In genomic region chr7:81235896-81236479, GRCh38 we compare ENCODE assay signal across 34 cellular contexts.
"Had no signal": no experiment of that assay in that cellular context is flagged by ENCODE, and none has a peak within 500 bp of the region (broad histone marks: within the 10 kb centered on the region; RNA-seq: fewer than 3 reads in every experiment).

No MANE protein-coding gene starts in this region.

- H3K4me1 ChIP-seq: Peyer's patch had no signal

- H3K4me3 ChIP-seq: Peyer's patch had no signal

- H3K9me3 Mint-ChIP-seq: activated B cell treated with CpG ODN at 0.5 μM for 24 hours; activated naive CD4-positive, alpha-beta T cell treated with anti-CD3 and anti-CD28 coated beads, Interleukin-2, amount 10 ng/mL, durations not matched to agents 7 days and 5 days; activated naive CD8-positive, alpha-beta T cell treated with anti-CD3 and anti-CD28 coated beads, Interleukin-2, amount 50 U/mL, for 24 hours; brain had no signal

- H3K4me3 Mint-ChIP-seq: activated B cell treated with CpG ODN at 0.5 μM for 24 hours; activated CD4-positive, alpha-beta memory T cell treated with anti-CD3 and anti-CD28 coated beads for 36 hours; activated naive CD4-positive, alpha-beta T cell treated with anti-CD3 and anti-CD28 coated beads, Interleukin-2, amount 10 ng/mL, durations not matched to agents 7 days and 5 days; activated naive CD8-positive, alpha-beta T cell; activated naive CD8-positive, alpha-beta T cell treated with anti-CD3 and anti-CD28 coated beads, Interleukin-2, amount 50 U/mL, for 24 hours; activated T-cell treated with anti-CD3 and anti-CD28 coated beads, Interleukin-2, amount 50 U/mL, for 4 hours; activated T-helper 1 cell treated with anti-CD3 and anti-CD28 coated beads, Interleukin-12 subunit alpha, Interleukin-12 subunit beta, Interleukin-2, Interleukin-4 antibody, amounts not matched to agents 30 ng/mL and 10 ng/mL and 1 ng/mL, durations not matched to agents 14 hours and 24 hours and 36 hours; brain had no signal

- H3K4me1 Mint-ChIP-seq: activated B cell treated with CpG ODN at 0.5 μM for 24 hours; activated naive CD4-positive, alpha-beta T cell treated with anti-CD3 and anti-CD28 coated beads, Interleukin-2, amount 10 ng/mL, durations not matched to agents 7 days and 5 days; activated naive CD8-positive, alpha-beta T cell treated with anti-CD3 and anti-CD28 coated beads, Interleukin-2, amount 50 U/mL, for 24 hours had no signal

- H3K36me3 Mint-ChIP-seq: activated CD4-positive, alpha-beta memory T cell treated with anti-CD3 and anti-CD28 coated beads for 36 hours; activated naive CD4-positive, alpha-beta T cell treated with anti-CD3 and anti-CD28 coated beads, Interleukin-2, amount 10 ng/mL, durations not matched to agents 7 days and 5 days; activated naive CD8-positive, alpha-beta T cell; brain had no signal

- H3K27me3 ChIP-seq: Peyer's patch had no signal

- DNase-seq: activated B cell treated with CpG ODN at 0.5 μM for 24 hours; activated CD4-positive, alpha-beta memory T cell treated with anti-CD3 and anti-CD28 coated beads for 36 hours; activated CD4-positive, alpha-beta T cell treated with anti-CD3 and anti-CD28 coated beads for 4 hours; activated CD4-positive, alpha-beta T cell treated with anti-CD3 and anti-CD28 coated beads, Interleukin-2, amount 50 U/mL, for 1 hour; activated CD4-positive, CD25-positive, alpha-beta regulatory T cell treated with anti-CD3 and anti-CD28 coated beads, Interleukin-2, amount 50 U/mL, for 72 hours; activated CD8-positive, alpha-beta memory T cell treated with anti-CD3 and anti-CD28 coated beads, Interleukin-2, amount 50 U/mL, for 4 hours; activated gamma-delta T cell treated with Interleukin-2 at 50 U/mL for 16 hours; activated naive CD4-positive, alpha-beta T cell treated with anti-CD3 and anti-CD28 coated beads, Interleukin-2, amount 10 ng/mL, durations not matched to agents 7 days and 5 days; activated naive CD8-positive, alpha-beta T cell treated with anti-CD3 and anti-CD28 coated beads, Interleukin-2, amount 50 U/mL, for 24 hours; activated T-cell treated with anti-CD3 and anti-CD28 coated beads for 4 hours; activated T-cell treated with anti-CD3 and anti-CD28 coated beads, Interleukin-2, amount 50 U/mL, for 4 hours; anterior cingulate cortex; caudate nucleus; cerebellar nuclear complex; MM.1S; MV-4-11; NCI-H1092; NCI-H1417 treated with DMSO at 0.1 percent for 48 hours; NCI-H187 treated with DMSO at 0.1 percent for 48 hours; NCI-H2081; NCI-H345; NCI-H524 treated with DMSO at 0.1 percent for 48 hours; Peyer's patch; RPMI8226; SHP77 treated with DMSO at 0.1 percent for 48 hours; SW 1271; T-helper 1 cell; T-helper 2 cell; T-helper 9 cell had no signal

- FAIRE-seq: bronchial epithelial cell had no signal

- H3K27ac ChIP-seq: Peyer's patch, VCaP had no signal

- H3K27me3 Mint-ChIP-seq: activated B cell treated with CpG ODN at 0.5 μM for 24 hours; activated CD4-positive, alpha-beta memory T cell treated with anti-CD3 and anti-CD28 coated beads for 36 hours; activated naive CD4-positive, alpha-beta T cell treated with anti-CD3 and anti-CD28 coated beads, Interleukin-2, amount 10 ng/mL, durations not matched to agents 7 days and 5 days; activated naive CD8-positive, alpha-beta T cell; activated naive CD8-positive, alpha-beta T cell treated with anti-CD3 and anti-CD28 coated beads, Interleukin-2, amount 50 U/mL, for 24 hours had no signal

- H3K9me3 ChIP-seq: Peyer's patch had no signal

- ATAC-seq: activated naive CD8-positive, alpha-beta T cell treated with anti-CD3 and anti-CD28 coated beads, Interleukin-2, amount 50 U/mL, for 24 hours; activated T-cell treated with anti-CD3 and anti-CD28 coated beads, Interleukin-2, amount 50 U/mL, for 4 hours had no signal

- H3K27ac Mint-ChIP-seq: activated B cell treated with CpG ODN at 0.5 μM for 24 hours; activated CD4-positive, alpha-beta memory T cell treated with anti-CD3 and anti-CD28 coated beads for 36 hours; activated naive CD4-positive, alpha-beta T cell treated with anti-CD3 and anti-CD28 coated beads, Interleukin-2, amount 10 ng/mL, durations not matched to agents 7 days and 5 days; activated naive CD8-positive, alpha-beta T cell; activated naive CD8-positive, alpha-beta T cell treated with anti-CD3 and anti-CD28 coated beads, Interleukin-2, amount 50 U/mL, for 24 hours; activated T-helper 1 cell treated with anti-CD3 and anti-CD28 coated beads, Interleukin-12 subunit alpha, Interleukin-12 subunit beta, Interleukin-2, Interleukin-4 antibody, amounts not matched to agents 30 ng/mL and 10 ng/mL and 1 ng/mL, durations not matched to agents 14 hours and 24 hours and 36 hours; brain had no signal

- H3K36me3 ChIP-seq: Peyer's patch had no signal
